In the genomic region with DNA sequence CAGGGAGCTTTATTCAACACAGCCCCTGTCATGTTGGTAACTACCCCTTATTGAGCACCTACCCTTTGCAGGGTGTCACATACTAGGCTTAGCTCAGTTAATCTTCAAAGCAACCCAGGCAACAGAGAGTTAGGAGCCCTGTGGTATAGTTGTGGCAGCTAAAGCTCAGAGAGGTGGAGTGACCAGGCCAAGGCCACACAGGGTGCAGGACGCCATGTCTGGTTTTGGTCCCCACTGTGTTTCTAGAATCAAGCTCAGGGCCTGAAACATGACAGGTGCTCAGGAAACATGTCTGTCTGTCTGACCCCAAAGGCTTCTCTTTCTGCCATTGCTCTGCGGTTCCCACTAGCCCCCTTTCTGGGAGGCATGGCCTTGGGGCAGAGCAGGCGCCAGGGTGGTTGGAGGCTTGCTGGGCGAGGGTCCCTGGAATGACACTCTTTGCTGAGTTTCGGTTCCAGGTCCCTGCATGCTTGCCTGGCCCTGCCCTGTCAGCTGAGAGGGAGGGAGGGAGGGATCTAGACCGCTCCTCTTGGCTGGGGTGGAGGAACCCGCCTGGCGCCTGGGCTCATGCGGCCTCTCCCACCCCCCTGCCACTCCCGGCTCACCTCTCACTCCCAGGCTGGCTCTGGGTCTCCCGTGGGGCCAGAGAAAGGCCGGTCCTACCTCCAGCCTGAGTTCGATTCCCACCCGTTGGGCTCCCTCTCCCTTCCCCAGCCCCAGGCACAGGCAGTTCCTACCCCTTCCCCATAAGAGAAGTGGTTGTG, we compare ENCODE assay signal across 32 cellular contexts. TPM values are rescaled to one million over a fixed set of nuclear protein-coding genes. Genes with fewer than 3 reads are reported as not detected.
DNase-seq lines count a peak whose midpoint lies in the region; ATAC-seq and TF ChIP-seq lines count a peak whose summit lies in the region.
"Had no signal": no experiment of that assay in that cellular context is flagged by ENCODE, and none has a peak within 500 bp of the region (broad histone marks: within the 10 kb centered on the region; RNA-seq: fewer than 3 reads in every experiment).

No MANE protein-coding gene starts in this region.

- no peak for TF ChIP-seq CTCF in chondrocyte (IDR thresholded peaks at IDR 0.05)

- DNase-seq in MV-4-11 (lab: John Stamatoyannopoulos, UW), result peak; percentile 17
- DNase-seq in chondrocyte (ENCODE audit: low spot score), result peak; percentile 56
- no peak for DNase-seq in left colon
- DNase-seq in ureter (ENCODE audit: low spot score), result peak; percentile 67
- no peak for DNase-seq in activated CD4-positive, alpha-beta T cell treated with anti-CD3 and anti-CD28 coated beads, Interleukin-2, amount 10 ng/mL, durations not matched to agents 24 days and 14 days
- DNase-seq in left ventricle myocardium superior, result no peak
- no peak for DNase-seq in NCI-H524 (lab: John Stamatoyannopoulos, UW)
- DNase-seq: activated CD4-positive, alpha-beta T cell treated with anti-CD3 and anti-CD28 coated beads, Interleukin-2, amount 50 U/mL, for 1 hour; activated effector memory CD4-positive, alpha-beta T cell treated with anti-CD3 and anti-CD28 coated beads, Interleukin-2, amount 50 U/mL, for 16 hours; activated naive CD8-positive, alpha-beta T cell treated with anti-CD3 and anti-CD28 coated beads for 36 hours; activated T-cell treated with anti-CD3 and anti-CD28 coated beads, Interleukin-2, amount 50 U/mL, for 1 hour; aorta; COR-L47; effector CD8-positive, alpha-beta T cell; erythroblast; foreskin fibroblast; GM23248; head of caudate nucleus; islet precursor cell; KG1; naive thymus-derived CD4-positive, alpha-beta T cell; NCI-H1417 treated with DMSO at 0.1 percent for 48 hours; NCI-H446; NCI-H774; sigmoid colon; stimulated activated CD4-positive, alpha-beta T cell treated with anti-CD3 and anti-CD28 coated beads, Interleukin-4, amount 100 ng/mL, for 4 hours; T-cell; transverse colon had no signal

- intact Hi-C loops in left colon (cut with DNase I, micrococcal nuclease), result loop anchor here in 1 of 2 donors (5.0 kb wide), 1 partner anchor 186 kb away; no protein-coding TSS in a partner anchor
- intact Hi-C loops in activated CD4-positive, alpha-beta T cell treated with anti-CD3 and anti-CD28 coated beads, Interleukin-2, amount 10 ng/mL, durations not matched to agents 24 days and 14 days (cut with micrococcal nuclease), result no loop called here
- intact Hi-C loops in left ventricle myocardium superior (cut with micrococcal nuclease), result no loop called here

- no peaks in the 10 kb centered on the region for H3K36me3 Mint-ChIP-seq in chondrocyte (ENCODE audit: low read depth)
- H3K36me3 Mint-ChIP-seq in activated CD4-positive, alpha-beta T cell treated with anti-CD3 and anti-CD28 coated beads, Interleukin-2, amount 10 ng/mL, durations not matched to agents 24 days and 14 days (ENCODE audit: low read depth), result no peaks in the 10 kb centered on the region
- H3K36me3 Mint-ChIP-seq: activated naive CD8-positive, alpha-beta T cell treated with anti-CD3 and anti-CD28 coated beads for 36 hours; naive thymus-derived CD4-positive, alpha-beta T cell; T-cell; WTC11 had no signal

- H3K4me3 Mint-ChIP-seq in chondrocyte (ENCODE audit: unreplicated experiment), result no peak overlapping the region
- no peak overlapping the region for H3K4me3 Mint-ChIP-seq in activated CD4-positive, alpha-beta T cell treated with anti-CD3 and anti-CD28 coated beads, Interleukin-2, amount 10 ng/mL, durations not matched to agents 24 days and 14 days
- H3K4me3 Mint-ChIP-seq: activated naive CD8-positive, alpha-beta T cell treated with anti-CD3 and anti-CD28 coated beads for 36 hours; naive thymus-derived CD4-positive, alpha-beta T cell; T-cell; WTC11 had no signal

- peaks cover 5% of the 10 kb centered on the region for H3K4me1 Mint-ChIP-seq in chondrocyte (ENCODE audit: low read depth)
- peaks cover 13% of the 10 kb centered on the region for H3K4me1 Mint-ChIP-seq in activated CD4-positive, alpha-beta T cell treated with anti-CD3 and anti-CD28 coated beads, Interleukin-2, amount 10 ng/mL, durations not matched to agents 24 days and 14 days

- H3K9me3 Mint-ChIP-seq in chondrocyte (ENCODE audit: low read depth), result no peaks in the 10 kb centered on the region
- no peaks in the 10 kb centered on the region for H3K9me3 Mint-ChIP-seq in activated CD4-positive, alpha-beta T cell treated with anti-CD3 and anti-CD28 coated beads, Interleukin-2, amount 10 ng/mL, durations not matched to agents 24 days and 14 days
- H3K9me3 Mint-ChIP-seq: activated naive CD8-positive, alpha-beta T cell treated with anti-CD3 and anti-CD28 coated beads for 36 hours; naive thymus-derived CD4-positive, alpha-beta T cell; T-cell; WTC11 had no signal

- H3K27me3 Mint-ChIP-seq in chondrocyte (ENCODE audit: low read depth), result peaks cover 2% of the 10 kb centered on the region
- peaks cover 3% of the 10 kb centered on the region for H3K27me3 Mint-ChIP-seq in activated CD4-positive, alpha-beta T cell treated with anti-CD3 and anti-CD28 coated beads, Interleukin-2, amount 10 ng/mL, durations not matched to agents 24 days and 14 days
- H3K27me3 Mint-ChIP-seq: activated naive CD8-positive, alpha-beta T cell treated with anti-CD3 and anti-CD28 coated beads for 36 hours; progenitor cell of endocrine pancreas had no signal

- peak; percentile 16 for ATAC-seq in left colon
- no peak for ATAC-seq in left ventricle myocardium superior
- ATAC-seq: naive thymus-derived CD4-positive, alpha-beta T cell; T-cell; WTC11 had no signal

- H3K27ac Mint-ChIP-seq in chondrocyte (ENCODE audit: unreplicated experiment), result no peak overlapping the region
- H3K27ac Mint-ChIP-seq in activated CD4-positive, alpha-beta T cell treated with anti-CD3 and anti-CD28 coated beads, Interleukin-2, amount 10 ng/mL, durations not matched to agents 24 days and 14 days, result no peak overlapping the region
- H3K27ac Mint-ChIP-seq: activated naive CD8-positive, alpha-beta T cell treated with anti-CD3 and anti-CD28 coated beads for 36 hours; naive thymus-derived CD4-positive, alpha-beta T cell; progenitor cell of endocrine pancreas; T-cell; WTC11 had no signal

RNA-seq across cellular contexts. Expression of a gene that starts 18.8 kb away (rescaled TPM):
- total RNA-seq in chondrocyte (0.12 to 0.22 TPM in 2 of 3 replicates, not detected in the other), left colon (10 to 100 TPM; 11.3 to 23.2 TPM), ureter (4.6 TPM), left ventricle myocardium superior (3.7 TPM)
- 5.3 and 5.6 TPM in 2 replicates for total RNA-seq in activated CD4-positive, alpha-beta T cell treated with anti-CD3 and anti-CD28 coated beads, Interleukin-2, amount 10 ng/mL, durations not matched to agents 24 days and 14 days
- total RNA-seq: GM23248, HT1080, SK-MEL-5 had no signal

Comparison
In these comparisons a context has a peak if more than half of its experiments do, and no peak if none do; other contexts are left out.
1. DNase-seq: peak in MV-4-11 (single experiment), chondrocyte (single experiment) and ureter (single experiment); none in left colon (0 of 2), activated CD4-positive, alpha-beta T cell treated with anti-CD3 and anti-CD28 coated beads, Interleukin-2, amount 10 ng/mL, durations not matched to agents 24 days and 14 days (single experiment), left ventricle myocardium superior (single experiment) and NCI-H524 (0 of 2).